23 cellular contexts compared by ENCODE assay signal in genomic region chr18:9022397-9023170, GRCh38.
DNase-seq lines count a peak whose midpoint lies in the region; ATAC-seq, FAIRE-seq and TF ChIP-seq lines count a peak whose summit lies in the region.
"Had no signal": no experiment of that assay in that cellular context is flagged by ENCODE, and none has a peak within 500 bp of the region (broad histone marks: within the 10 kb centered on the region; RNA-seq: fewer than 3 reads in every experiment).

No MANE protein-coding gene starts in this region.

- peak overlapping the region; percentile 22 for H4K91ac ChIP-seq in H1 (replicated peaks; ENCODE audit: insufficient read length, low read length)

- 0 out of 2 replicates have a peak, but pooled peaks cover 2% of the 10 kb centered on the region for H3K23me2 ChIP-seq in H1 (ENCODE audit: low read depth, low read length)

- no peak overlapping the region for H3K14ac ChIP-seq in H1 (ENCODE audit: insufficient read length)

- H3K4me1 ChIP-seq in CD8-positive, alpha-beta memory T cell (ENCODE audit: insufficient read depth, low read length) = peaks cover 3% of the 10 kb centered on the region
- H3K4me1 ChIP-seq in H1 (replicated peaks in 1 of 4; ENCODE audit: control insufficient read depth in 3 of 4, insufficient read depth in 4 of 4, low read length in 3 of 4) (peaks cover 2 to 6% (median 4%) of the 10 kb centered on the region in 4 experiments; a peak in 6 of 7 replicates), lung (ENCODE audit: control insufficient read depth in 2 of 2, insufficient read depth in 2 of 2, low read length in 2 of 2) (peaks cover 0 to 2% of the 10 kb centered on the region in 2 donors)

- H3K23ac ChIP-seq in H1 (ENCODE audit: insufficient read length) = no peak overlapping the region

- H2BK15ac ChIP-seq in H1 (ENCODE audit: low read length) = no peak overlapping the region; the same call in 1 of the 2 replicates

- H3K4me3 Mint-ChIP-seq in CD8-positive, alpha-beta memory T cell = no peak overlapping the region
- no peak overlapping the region for H3K4me3 Mint-ChIP-seq in type B pancreatic cell
- no peak overlapping the region for H3K4me3 Mint-ChIP-seq in activated CD4-positive, alpha-beta memory T cell treated with anti-CD3 and anti-CD28 coated beads for 36 hours
- H3K4me3 Mint-ChIP-seq: activated naive CD8-positive, alpha-beta T cell treated with anti-CD3 and anti-CD28 coated beads, Interleukin-2, amount 10 ng/mL, durations not matched to agents 7 days and 5 days had no signal

- no peaks in the 10 kb centered on the region for H3K79me2 ChIP-seq in H1 (ENCODE audit: control insufficient read depth in 1 of 2, insufficient read depth in 2 of 2, low read length in 2 of 2)

- intact Hi-C loops in activated CD4-positive, alpha-beta memory T cell treated with anti-CD3 and anti-CD28 coated beads for 36 hours (cut with micrococcal nuclease) = no loop called here
- intact Hi-C loops in posterior cingulate gyrus (cut with DNase I) = no loop called here

- no peaks in the 10 kb centered on the region for H3K9me3 ChIP-seq in CD8-positive, alpha-beta memory T cell (ENCODE audit: low read length)
- H3K9me3 ChIP-seq in H1 (ENCODE audit: insufficient read depth in 2 of 2, low read depth in 1 of 2, low read length in 1 of 2) = no peaks in the 10 kb centered on the region
- peaks cover 0 to 2% of the 10 kb centered on the region in 2 donors for H3K9me3 ChIP-seq in lung (ENCODE audit: control insufficient read depth in 2 of 2, insufficient read depth in 1 of 2, low read length in 1 of 2)
- H3K9me3 ChIP-seq: ovary, SJSA1 had no signal

- H3K27ac ChIP-seq in CD8-positive, alpha-beta memory T cell (ENCODE audit: low read depth, low read length) = peak overlapping the region; percentile 58
- H3K27ac ChIP-seq in H1 (ENCODE audit: low read depth, low read length) = no peak overlapping the region
- no peak overlapping the region for H3K27ac ChIP-seq in lung (ENCODE audit: low read depth in 1 of 2, low read length in 1 of 2)
- H3K27ac ChIP-seq: HL-60, ovary, SJSA1 had no signal

- no peak for TF ChIP-seq POLR2A in H1 (IDR thresholded peaks at IDR 0.05; ENCODE audit: control extremely low read depth in 1 of 2, low read depth in 2 of 2, low read length in 2 of 2)

- no peak overlapping the region for H2AK5ac ChIP-seq in H1 (ENCODE audit: low read depth, low read length)

- H3K9me3 Mint-ChIP-seq in CD8-positive, alpha-beta memory T cell = no peaks in the 10 kb centered on the region
- peaks cover 4% of the 10 kb centered on the region for H3K9me3 Mint-ChIP-seq in type B pancreatic cell
- H3K9me3 Mint-ChIP-seq in activated CD4-positive, alpha-beta memory T cell treated with anti-CD3 and anti-CD28 coated beads for 36 hours = no peaks in the 10 kb centered on the region
- H3K9me3 Mint-ChIP-seq: activated naive CD8-positive, alpha-beta T cell treated with anti-CD3 and anti-CD28 coated beads, Interleukin-2, amount 10 ng/mL, durations not matched to agents 7 days and 5 days had no signal

- H3K36me3 Mint-ChIP-seq in CD8-positive, alpha-beta memory T cell = peaks cover 0 to 5% (median 0%) of the 10 kb centered on the region in 3 donors
- peaks cover 3% of the 10 kb centered on the region for H3K36me3 Mint-ChIP-seq in type B pancreatic cell
- H3K36me3 Mint-ChIP-seq in activated CD4-positive, alpha-beta memory T cell treated with anti-CD3 and anti-CD28 coated beads for 36 hours = no peaks in the 10 kb centered on the region
- H3K36me3 Mint-ChIP-seq: activated naive CD8-positive, alpha-beta T cell treated with anti-CD3 and anti-CD28 coated beads, Interleukin-2, amount 10 ng/mL, durations not matched to agents 7 days and 5 days had no signal

- H3K4me3 ChIP-seq in CD8-positive, alpha-beta memory T cell (ENCODE audit: low read length) = no peak overlapping the region
- H3K4me3 ChIP-seq in H1 (ENCODE audit: extremely low read depth in 1 of 4, insufficient read depth in 2 of 4, low read depth in 3 of 4, low read length in 4 of 4) (no peak overlapping the region), lung (no peak overlapping the region)
- H3K4me3 ChIP-seq: ovary, SJSA1, smooth muscle cell had no signal

- H3K79me1 ChIP-seq in H1 (ENCODE audit: low read depth, low read length) = no peaks in the 10 kb centered on the region

- TF ChIP-seq RAD21 in H1 (IDR thresholded peaks at IDR 0.05 in 1 of 2, conservative IDR thresholded peaks at IDR 0.05 in 1 of 2; ENCODE audit: low read depth in 2 of 2, low read length in 2 of 2) = no peak

- FAIRE-seq in H1 (lab: Jason Lieb, UNC) = no peak
- FAIRE-seq: islet of Langerhans had no signal

- CTCF ChIA-PET in CD8-positive, alpha-beta memory T cell (lab: Charles Lee) = no interaction called here
- CTCF ChIA-PET in H1 (lab: Charles Lee; ENCODE audit: partially characterized antibody) = interaction anchor here (0.5 kb wide), 1 partner anchor 248 kb away, joined by 3 read pairs; no protein-coding TSS in a partner anchor
- CTCF ChIA-PET in activated CD4-positive, alpha-beta memory T cell treated with anti-CD3 and anti-CD28 coated beads for 36 hours (lab: Charles Lee) = no interaction called here

- H2BK5ac ChIP-seq in H1 (ENCODE audit: low read depth, low read length) = no peak overlapping the region

- TF ChIP-seq CTCF in H1 (IDR thresholded peaks at IDR 0.05; ENCODE audit: control extremely low read depth in 1 of 3, insufficient read depth in 1 of 3, low read depth in 1 of 3, low read length in 3 of 3) (no peak), lung (IDR thresholded peaks at IDR 0.05; ENCODE audit: control extremely low read depth, extremely low read depth) (no peak), type B pancreatic cell (conservative IDR thresholded peaks at IDR 0.05) (no peak)

- peak overlapping the region; percentile 1 to 19; a peak in 2 of 4 replicates for H3K4me2 ChIP-seq in H1 (ENCODE audit: insufficient read depth in 1 of 2, low read depth in 2 of 2, low read length in 2 of 2)
- H3K4me2 ChIP-seq: smooth muscle cell had no signal

- no peak overlapping the region for H3K9ac ChIP-seq in H1 (replicated peaks in 1 of 4; ENCODE audit: extremely low read depth in 1 of 4, low read depth in 3 of 4, low read length in 3 of 4)

- H3K4ac ChIP-seq in H1 (replicated peaks; ENCODE audit: insufficient read length, low read depth, low read length) = peak overlapping the region; percentile 83

- H2BK12ac ChIP-seq in H1 (ENCODE audit: low read depth, low read length) = no peak overlapping the region

- H4K20me1 ChIP-seq in H1 (replicated peaks in 1 of 2; ENCODE audit: control insufficient read depth in 1 of 2, insufficient read depth in 2 of 2, low read length in 2 of 2) = no peaks in the 10 kb centered on the region

- H2BK120ac ChIP-seq in H1 (replicated peaks; ENCODE audit: low read depth, low read length) = no peak overlapping the region

- peaks cover 7 to 32% of the 10 kb centered on the region in 2 donors for H3K27me3 Mint-ChIP-seq in CD8-positive, alpha-beta memory T cell
- H3K27me3 Mint-ChIP-seq in type B pancreatic cell = no peaks in the 10 kb centered on the region
- peaks cover 10% of the 10 kb centered on the region for H3K27me3 Mint-ChIP-seq in activated CD4-positive, alpha-beta memory T cell treated with anti-CD3 and anti-CD28 coated beads for 36 hours

- H3K56ac ChIP-seq in H1 (replicated peaks; ENCODE audit: insufficient read length, low read depth, low read length) = no peak overlapping the region

- H2AFZ ChIP-seq in H1 (ENCODE audit: low read length) = no peak overlapping the region

- WGBS in H1 (ENCODE audit: extremely low coverage in 1 of 2, insufficient coverage in 1 of 2, insufficient read length in 1 of 2, insufficient replicate concordance in 2 of 2, low coverage in 1 of 2, low lambda C conversion rate in 2 of 2, missing lambda C conversion rate in 1 of 2), 2 experiments = 65% methylated on average over 8 of the region's 8 CpGs; no CpG with 5 or more reads in 1 of the 2 experiments
- 70 to 77% methylated on average over 8 of the region's 8 CpGs for WGBS in lung, 2 donors

- ATAC-seq in lung (ENCODE audit: insufficient read depth, low FRiP score) (peak; percentile 10), GM18907 (IDR thresholded peaks at IDR 0.05; ENCODE audit: unreplicated experiment) (no peak)

- H3K36me3 ChIP-seq in CD8-positive, alpha-beta memory T cell (ENCODE audit: insufficient read depth, low read length) = no peaks in the 10 kb centered on the region
- no peaks in the 10 kb centered on the region for H3K36me3 ChIP-seq in H1 (ENCODE audit: control insufficient read depth in 2 of 4, insufficient read depth in 4 of 4, low read length in 3 of 4)
- no peaks in the 10 kb centered on the region for H3K36me3 ChIP-seq in lung (ENCODE audit: control insufficient read depth in 2 of 2, insufficient read depth in 2 of 2, low read length in 2 of 2)
- H3K36me3 ChIP-seq: ovary, SJSA1 had no signal

- no peak overlapping the region for H4K8ac ChIP-seq in H1 (ENCODE audit: extremely low read depth, insufficient read depth, low read length)

- peak overlapping the region; percentile 21; the same call in 1 of the 2 replicates for H3K18ac ChIP-seq in H1 (ENCODE audit: extremely low read depth, low read length)

- no peak for DNase-seq in CD8-positive, alpha-beta memory T cell
- peak; percentile 19 for DNase-seq in NCI-H69 (lab: John Stamatoyannopoulos, UW)
- DNase-seq in H1 (ENCODE audit: low read depth in 1 of 2, low spot score in 2 of 2) = no peak
- no peak for DNase-seq in lung (ENCODE audit: low spot score)
- no peak for DNase-seq in type B pancreatic cell (ENCODE audit: extremely low spot score, unreplicated experiment)
- DNase-seq in activated CD4-positive, alpha-beta memory T cell treated with anti-CD3 and anti-CD28 coated beads for 36 hours = no peak
- DNase-seq in posterior cingulate gyrus = no peak
- DNase-seq: activated CD4-positive, alpha-beta T cell treated with anti-CD3 and anti-CD28 coated beads for 48 hours; activated naive CD8-positive, alpha-beta T cell treated with anti-CD3 and anti-CD28 coated beads, Interleukin-2, amount 10 ng/mL, durations not matched to agents 7 days and 5 days; activated T-cell treated with anti-CD3 and anti-CD28 coated beads, Interleukin-2, amount 50 U/mL, for 1 hour; caudate nucleus; GDM1; Karpas-422; NCI-H146; NCI-H226; ovary; stimulated activated naive CD4-positive, alpha-beta T cell; T-helper 9 cell had no signal

- TF ChIP-seq EP300 in H1 (IDR thresholded peaks at IDR 0.05; ENCODE audit: borderline replicate concordance in 1 of 2, low read depth in 2 of 2, low read length in 2 of 2) = no peak

- H3K27me3 ChIP-seq in CD8-positive, alpha-beta memory T cell (ENCODE audit: insufficient read depth, low read length, poor library complexity, severe bottlenecking) = no peaks in the 10 kb centered on the region
- H3K27me3 ChIP-seq in H1 (replicated peaks in 1 of 4; ENCODE audit: control insufficient read depth in 3 of 4, extremely low read depth in 1 of 4, insufficient read depth in 3 of 4, low read length in 3 of 4) (no peaks in the 10 kb centered on the region), lung (ENCODE audit: control insufficient read depth, insufficient read depth) (no peaks in the 10 kb centered on the region)
- H3K27me3 ChIP-seq: ovary, SJSA1 had no signal

- peaks cover 0 to 7% (median 0%) of the 10 kb centered on the region in 3 donors for H3K4me1 Mint-ChIP-seq in CD8-positive, alpha-beta memory T cell
- H3K4me1 Mint-ChIP-seq in type B pancreatic cell (ENCODE audit: unreplicated experiment) = peaks cover 6% of the 10 kb centered on the region
- peaks cover 5% of the 10 kb centered on the region for H3K4me1 Mint-ChIP-seq in activated CD4-positive, alpha-beta memory T cell treated with anti-CD3 and anti-CD28 coated beads for 36 hours (ENCODE audit: low read depth)

- POLR2A ChIA-PET in CD8-positive, alpha-beta memory T cell (lab: Charles Lee) = no interaction called here
- POLR2A ChIA-PET in H1 (lab: Charles Lee; ENCODE audit: partially characterized antibody) = interaction anchor here (0.6 kb wide), 1 partner anchor 16 kb away, joined by 3 read pairs; no protein-coding TSS in a partner anchor
- POLR2A ChIA-PET in activated CD4-positive, alpha-beta memory T cell treated with anti-CD3 and anti-CD28 coated beads for 36 hours (lab: Charles Lee) = no interaction called here

- H4K5ac ChIP-seq in H1 (ENCODE audit: insufficient read length, low read depth, low read length) = no peak overlapping the region

- peak overlapping the region in 1 of 8 donors; percentile 87 for H3K27ac Mint-ChIP-seq in CD8-positive, alpha-beta memory T cell
- no peak overlapping the region for H3K27ac Mint-ChIP-seq in type B pancreatic cell
- no peak overlapping the region for H3K27ac Mint-ChIP-seq in activated CD4-positive, alpha-beta memory T cell treated with anti-CD3 and anti-CD28 coated beads for 36 hours
- H3K27ac Mint-ChIP-seq: activated naive CD8-positive, alpha-beta T cell treated with anti-CD3 and anti-CD28 coated beads, Interleukin-2, amount 10 ng/mL, durations not matched to agents 7 days and 5 days had no signal

- H2BK20ac ChIP-seq in H1 (ENCODE audit: low read length) = no peak overlapping the region
